In the genomic region with DNA sequence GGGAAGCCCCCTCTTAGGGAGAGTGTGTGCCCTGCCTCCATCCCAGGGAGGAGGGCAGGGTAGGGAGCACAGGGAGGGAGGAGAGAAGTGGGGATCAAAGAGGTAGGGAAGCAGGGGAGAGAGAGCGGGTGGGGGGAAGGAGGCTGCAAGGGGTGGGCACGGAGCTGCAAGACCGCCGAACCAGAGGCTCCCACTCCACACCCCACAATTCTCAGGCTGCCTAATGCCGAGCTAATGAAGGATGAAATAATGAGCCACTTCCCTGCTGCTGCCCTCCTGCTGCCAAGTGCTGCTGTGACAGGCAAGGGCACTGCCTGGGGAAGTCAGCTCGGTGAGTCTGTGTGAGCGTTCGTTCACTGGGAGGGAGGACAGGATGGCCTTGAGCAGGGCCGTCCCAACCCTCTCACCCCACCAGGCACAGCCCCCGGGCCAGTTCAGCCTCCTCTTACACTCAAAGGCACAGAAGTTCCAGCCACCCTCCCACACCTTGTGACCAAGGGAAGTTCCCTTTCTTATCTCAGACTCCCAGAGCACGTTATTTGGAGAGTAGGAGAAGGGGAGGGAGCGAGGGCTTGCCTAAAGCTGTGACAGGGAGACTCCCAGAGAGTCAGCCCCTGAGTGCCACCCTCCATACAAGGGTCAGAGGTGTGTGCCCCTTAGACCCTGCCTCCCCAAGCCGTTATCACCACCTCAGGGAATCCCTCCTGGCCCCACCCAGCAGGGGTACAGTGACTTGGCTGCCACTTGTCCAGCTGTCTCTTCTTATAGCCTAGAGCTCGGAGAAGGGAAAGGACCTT, we compare ENCODE assay signal across 9 cellular contexts. TPM values are rescaled to one million over a fixed set of nuclear protein-coding genes. Genes with fewer than 3 reads are reported as not detected.
DNase-seq lines count a peak whose midpoint lies in the region; ATAC-seq and TF ChIP-seq lines count a peak whose summit lies in the region.
"Had no signal": no experiment of that assay in that cellular context is flagged by ENCODE, and none has a peak within 500 bp of the region (broad histone marks: within the 10 kb centered on the region; RNA-seq: fewer than 3 reads in every experiment).

No MANE protein-coding gene starts in this region.

- no peaks in the 10 kb centered on the region for H3K27me3 Mint-ChIP-seq in T-helper 2 cell treated with Interferon-gamma antibody and Interleukin-4, amounts not matched to agents 5 μg/mL and 100 μg/mL, for 36 hours (ENCODE audit: low read depth)

- TF ChIP-seq CTCF in Panc1 (IDR thresholded peaks at IDR 0.05) (no peak), cardiac muscle cell (IDR thresholded peaks at IDR 0.05; ENCODE audit: low read depth, low read length) (no peak)

- H3K36me3 ChIP-seq in Panc1 (ENCODE audit: control insufficient read depth, insufficient read depth, low read length) (no peaks in the 10 kb centered on the region), cardiac muscle cell (no peaks in the 10 kb centered on the region)
- H3K36me3 ChIP-seq in effector memory CD4-positive, alpha-beta T cell (ENCODE audit: control insufficient read depth, insufficient read depth, low read length): no peaks in the 10 kb centered on the region

- no peak overlapping the region for H3K27ac Mint-ChIP-seq in T-helper 2 cell treated with Interferon-gamma antibody and Interleukin-4, amounts not matched to agents 5 μg/mL and 100 μg/mL, for 36 hours

- in situ Hi-C loops in Panc1 (cut with HindIII; ENCODE audit: low pct_unique_long_range_greater_than_20kb, low sequenced_read_pairs): no loop called here

- H3K9me3 Mint-ChIP-seq in T-helper 2 cell treated with Interferon-gamma antibody and Interleukin-4, amounts not matched to agents 5 μg/mL and 100 μg/mL, for 36 hours: no peaks in the 10 kb centered on the region

- H3K9me3 ChIP-seq in Panc1 (ENCODE audit: control insufficient read depth, insufficient read depth, low read depth, low read length): no peaks in the 10 kb centered on the region
- no peaks in the 10 kb centered on the region for H3K9me3 ChIP-seq in cardiac muscle cell (ENCODE audit: low read depth)
- no peaks in the 10 kb centered on the region for H3K9me3 ChIP-seq in effector memory CD4-positive, alpha-beta T cell (ENCODE audit: control insufficient read depth, low read length)

- no peaks in the 10 kb centered on the region for H3K27me3 ChIP-seq in Panc1 (ENCODE audit: control insufficient read depth, insufficient read depth, low read length)
- H3K27me3 ChIP-seq in cardiac muscle cell: no peaks in the 10 kb centered on the region
- H3K27me3 ChIP-seq in effector memory CD4-positive, alpha-beta T cell (replicated peaks; ENCODE audit: control insufficient read depth, insufficient read depth, low read length, poor library complexity, severe bottlenecking): no peaks in the 10 kb centered on the region

- ATAC-seq in Panc1: peak; percentile 87

- no peaks in the 10 kb centered on the region for H3K4me1 Mint-ChIP-seq in T-helper 2 cell treated with Interferon-gamma antibody and Interleukin-4, amounts not matched to agents 5 μg/mL and 100 μg/mL, for 36 hours (ENCODE audit: low read depth)

- peak; percentile 26 for DNase-seq in NCI-H2227 (lab: John Stamatoyannopoulos, UW; ENCODE audit: unreplicated experiment)
- DNase-seq in NCI-H2227 treated with DMSO at 0.1 percent for 48 hours (lab: John Stamatoyannopoulos, UW): no peak
- DNase-seq in Panc1 (ENCODE audit: low read depth, low spot score): no peak
- peak; percentile 47 to 85 for DNase-seq in cardiac muscle cell (ENCODE audit: low read depth in 1 of 2, low spot score in 1 of 2)
- DNase-seq in retina: peak; percentile 79
- DNase-seq in effector memory CD4-positive, alpha-beta T cell: no peak
- no peak for DNase-seq in NOMO-1 treated with dmso at 0.1 percent for 144 hours (lab: John Stamatoyannopoulos, UW; ENCODE audit: unreplicated experiment)
- DNase-seq in T-helper 2 cell treated with Interferon-gamma antibody and Interleukin-4, amounts not matched to agents 5 μg/mL and 100 μg/mL, for 36 hours (ENCODE audit: low spot score): no peak

- no peak overlapping the region for H3K4me3 ChIP-seq in Panc1 (ENCODE audit: low read depth in 2 of 2, low read length in 2 of 2)
- H3K4me3 ChIP-seq in cardiac muscle cell: no peak overlapping the region
- H3K4me3 ChIP-seq in effector memory CD4-positive, alpha-beta T cell (ENCODE audit: insufficient read depth, low read depth, low read length, poor library complexity, severe bottlenecking): no peak overlapping the region

- H3K4me1 ChIP-seq in Panc1 (ENCODE audit: control insufficient read depth, insufficient read depth, low read length) (peaks cover 13% of the 10 kb centered on the region), cardiac muscle cell (ENCODE audit: low read depth) (peaks cover 33% of the 10 kb centered on the region)
- peaks cover 2% of the 10 kb centered on the region for H3K4me1 ChIP-seq in effector memory CD4-positive, alpha-beta T cell (ENCODE audit: control insufficient read depth, insufficient read depth, low read length, poor library complexity, severe bottlenecking)

- no peak overlapping the region for H3K4me3 Mint-ChIP-seq in T-helper 2 cell treated with Interferon-gamma antibody and Interleukin-4, amounts not matched to agents 5 μg/mL and 100 μg/mL, for 36 hours

- peak overlapping the region; percentile 29; the same call in 1 of the 2 replicates for H3K27ac ChIP-seq in Panc1 (ENCODE audit: low read length)
- peak overlapping the region; percentile 79 for H3K27ac ChIP-seq in cardiac muscle cell
- no peak overlapping the region for H3K27ac ChIP-seq in effector memory CD4-positive, alpha-beta T cell (ENCODE audit: insufficient read depth, low read length, poor library complexity, severe bottlenecking)
- H3K27ac ChIP-seq: C4-2B had no signal

- CTCF ChIA-PET in Panc1 (lab: Charles Lee): interaction anchor here (0.6 to 0.8 kb wide), 2 partner anchors 21 to 39 kb away, joined by 3 read pairs; no protein-coding TSS in a partner anchor

- POLR2A ChIA-PET in Panc1 (lab: Charles Lee): no interaction called here

- H3K36me3 Mint-ChIP-seq in T-helper 2 cell treated with Interferon-gamma antibody and Interleukin-4, amounts not matched to agents 5 μg/mL and 100 μg/mL, for 36 hours (ENCODE audit: low read depth): no peaks in the 10 kb centered on the region

- BruUV-seq in Panc1 (replicated peaks; lab: Mats Ljungman, UMichigan): no TSS peak

- intact Hi-C loops in Panc1 (cut with micrococcal nuclease; ENCODE audit: unreplicated experiment): no loop called here

RNA-seq across cellular contexts. Expression of gene GLYCTK, which starts 12.4 kb away (rescaled TPM):
- 6.5 TPM for total RNA-seq in Panc1 (2021; ENCODE audit: unreplicated experiment)
- 5.6 TPM for polyA plus RNA-seq in Panc1 (2012; ENCODE audit: insufficient read length)
- 6.9 and 11.5 TPM in 2 replicates for total RNA-seq in cardiac muscle cell
- 1.2 and 8.6 TPM in 2 replicates for polyA plus RNA-seq in cardiac muscle cell

RNA-seq across cellular contexts. Expression of gene DNAH1, which starts 16.1 kb away (rescaled TPM):
- 2.4 TPM for total RNA-seq in Panc1 (2021; ENCODE audit: unreplicated experiment)
- 2.4 TPM for polyA plus RNA-seq in Panc1 (2012; ENCODE audit: insufficient read length)
- 3.2 and 3.6 TPM in 2 replicates for total RNA-seq in cardiac muscle cell
- polyA plus RNA-seq in cardiac muscle cell: 0.81 and 1.4 TPM in 2 replicates

RNA-seq across cellular contexts. Expression of gene WDR82, which starts 21.6 kb away (rescaled TPM):
- total RNA-seq in Panc1 (2021; ENCODE audit: unreplicated experiment) (57.9 TPM), cardiac muscle cell (30.7 and 36.6 TPM in 2 replicates)
- 47.0 TPM for polyA plus RNA-seq in Panc1 (2012; ENCODE audit: insufficient read length)
- polyA plus RNA-seq in cardiac muscle cell: 35.4 and 49.0 TPM in 2 replicates

RNA-seq across cellular contexts. Expression of gene PPM1M, which starts 54.5 kb away (rescaled TPM):
- total RNA-seq in Panc1 (2021; ENCODE audit: unreplicated experiment) (9.7 TPM), cardiac muscle cell (4.8 and 13.1 TPM in 2 replicates)
- 10.7 TPM for polyA plus RNA-seq in Panc1 (2012; ENCODE audit: insufficient read length)
- 10.7 and 16.1 TPM in 2 replicates for polyA plus RNA-seq in cardiac muscle cell

Comparison
In these comparisons a context has a peak if more than half of its experiments do, and no peak if none do; other contexts are left out.
1. DNase-seq: peak in NCI-H2227 (single experiment), cardiac muscle cell (2 of 2) and retina (single experiment); none in NCI-H2227 treated with DMSO at 0.1 percent for 48 hours (single experiment), Panc1 (single experiment), effector memory CD4-positive, alpha-beta T cell (0 of 3), NOMO-1 treated with dmso at 0.1 percent for 144 hours (single experiment) and T-helper 2 cell treated with Interferon-gamma antibody and Interleukin-4, amounts not matched to agents 5 μg/mL and 100 μg/mL, for 36 hours (single experiment).